In genomic region chr17:72430611-72431432, GRCh38 we compare ENCODE assay signal across 9 cellular contexts.
A peak's percentile ranks its signal among the peaks of the same experiment; 100 is the strongest.
DNase-seq lines count a peak whose midpoint lies in the region; ATAC-seq and TF ChIP-seq lines count a peak whose summit lies in the region.
"Had no signal": no experiment of that assay in that cellular context is flagged by ENCODE, and none has a peak within 500 bp of the region (broad histone marks: within the 10 kb centered on the region; RNA-seq: fewer than 3 reads in every experiment).

No MANE protein-coding gene starts in this region.

- H3K4me3 ChIP-seq in RWPE2 (ENCODE audit: severe bottlenecking) = no peak overlapping the region
- H3K4me3 ChIP-seq in prostate gland = no peak overlapping the region

- peaks cover 6% of the 10 kb centered on the region for H3K9me3 Mint-ChIP-seq in glutamatergic neuron (ENCODE audit: unreplicated experiment)

- DNase-seq in Right ventricle myocardium superior (no peak), left cardiac atrium (no peak), RWPE2 (ENCODE audit: low spot score) (no peak), glutamatergic neuron (no peak), amygdala (lab: John Stamatoyannopoulos, UW) (no peak), prostate gland (ENCODE audit: low spot score) (no peak)
- DNase-seq in central memory CD4-positive, alpha-beta T cell = no peak
- no peak for DNase-seq in activated CD8-positive, alpha-beta memory T cell treated with anti-CD3 and anti-CD28 coated beads, Interleukin-2, amount 50 U/mL, for 4 hours
- DNase-seq: stimulated activated CD4-positive, alpha-beta T cell treated with anti-CD3 and anti-CD28 coated beads, Interleukin-4, amount 100 ng/mL, for 1 hour had no signal

- H3K27me3 ChIP-seq in RWPE2 (ENCODE audit: insufficient read depth, poor library complexity, severe bottlenecking) = no peaks in the 10 kb centered on the region
- H3K27me3 ChIP-seq in prostate gland (replicated peaks; ENCODE audit: insufficient read depth) = no peaks in the 10 kb centered on the region

- H3K27ac Mint-ChIP-seq in glutamatergic neuron (ENCODE audit: unreplicated experiment) = no peak overlapping the region

- H3K27me3 Mint-ChIP-seq in glutamatergic neuron (ENCODE audit: unreplicated experiment) = peaks cover 5% of the 10 kb centered on the region

- TF ChIP-seq POLR2A in prostate gland (IDR thresholded peaks at IDR 0.05) = no peak

- WGBS in prostate gland = 77% methylated on average over 19 of the region's 20 CpGs

- H3K4me1 Mint-ChIP-seq in glutamatergic neuron (ENCODE audit: low read depth, unreplicated experiment) = peaks cover 16% of the 10 kb centered on the region

- H3K36me3 Mint-ChIP-seq in glutamatergic neuron (ENCODE audit: unreplicated experiment) = no peaks in the 10 kb centered on the region

- H3K9me3 ChIP-seq in RWPE2 (ENCODE audit: severe bottlenecking) (no peaks in the 10 kb centered on the region), prostate gland (no peaks in the 10 kb centered on the region)

- H3K36me3 ChIP-seq in RWPE2 (ENCODE audit: low read depth) = peaks cover 17% of the 10 kb centered on the region
- H3K36me3 ChIP-seq in prostate gland = no peaks in the 10 kb centered on the region

- TF ChIP-seq CTCF in RWPE2 (IDR thresholded peaks at IDR 0.05; ENCODE audit: poor library complexity, severe bottlenecking) = peak; percentile 36
- peak; percentile 35 for TF ChIP-seq CTCF in glutamatergic neuron (IDR thresholded peaks at IDR 0.05; ENCODE audit: partially characterized antibody, unreplicated experiment)
- peak in 1 of 4 experiments; percentile 18 for TF ChIP-seq CTCF in prostate gland (IDR thresholded peaks at IDR 0.05)

- intact Hi-C loops in Right ventricle myocardium superior (cut with DNase I) = no loop called here
- intact Hi-C loops in left cardiac atrium (cut with DNase I) = no loop called here
- intact Hi-C loops in prostate gland (cut with DNase I) = no loop called here

- peaks cover 23% of the 10 kb centered on the region for H3K4me1 ChIP-seq in RWPE2 (ENCODE audit: insufficient read depth, poor library complexity, severe bottlenecking)
- peaks cover 7% of the 10 kb centered on the region for H3K4me1 ChIP-seq in prostate gland (replicated peaks)

- H3K4me3 Mint-ChIP-seq in glutamatergic neuron (ENCODE audit: unreplicated experiment) = no peak overlapping the region

- peak; percentile 27 for ATAC-seq in Right ventricle myocardium superior (ENCODE audit: poor library complexity)
- ATAC-seq in left cardiac atrium = no peak
- no peak for ATAC-seq in RWPE2 (ENCODE audit: low read depth)

- peak overlapping the region; percentile 29 for H3K27ac ChIP-seq in RWPE2 (ENCODE audit: poor library complexity, severe bottlenecking)
- no peak overlapping the region for H3K27ac ChIP-seq in prostate gland
